In the genomic region with DNA sequence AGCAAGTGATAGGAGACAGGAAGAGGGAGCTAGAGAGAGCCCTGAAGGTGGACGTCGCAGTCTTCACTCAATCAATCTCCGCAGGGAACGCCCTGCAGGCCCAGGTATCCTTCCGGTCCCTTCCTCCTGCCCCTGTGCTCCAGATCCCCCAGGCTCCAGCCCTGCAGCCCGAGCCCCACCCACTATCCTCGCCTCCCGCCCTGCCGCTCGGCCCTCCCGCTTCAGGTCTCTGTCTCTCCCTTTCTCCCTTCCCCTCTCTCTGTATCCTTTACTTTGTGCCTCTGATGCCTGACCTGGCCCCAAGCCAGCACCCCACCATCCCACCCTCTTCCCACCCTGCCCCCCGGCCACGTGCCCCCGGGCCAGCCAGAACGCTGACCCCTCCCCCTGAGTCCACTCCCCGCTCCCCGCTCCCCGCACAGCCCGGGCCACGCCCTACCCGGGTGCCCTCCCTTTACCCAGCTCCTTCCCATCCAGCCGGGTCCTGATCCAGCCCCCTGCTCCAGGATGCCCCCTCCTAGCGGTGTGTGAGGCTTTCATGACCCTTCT, we compare ENCODE assay signal across 9 cellular contexts.
A peak's percentile ranks its signal among the peaks of the same experiment; 100 is the strongest.
DNase-seq lines count a peak whose midpoint lies in the region; ATAC-seq, FAIRE-seq and TF ChIP-seq lines count a peak whose summit lies in the region.
"Had no signal": no experiment of that assay in that cellular context is flagged by ENCODE, and none has a peak within 500 bp of the region (broad histone marks: within the 10 kb centered on the region; RNA-seq: fewer than 3 reads in every experiment).

No MANE protein-coding gene starts in this region.

- dilution Hi-C loops in keratinocyte (cut with MboI; ENCODE audit: extremely low pct_ligation_motif_present, low sequenced_read_pairs): no loop called here

- H3K4me1 ChIP-seq in MM.1S (ENCODE audit: low read length) (no peaks in the 10 kb centered on the region), keratinocyte (ENCODE audit: control insufficient read depth, extremely low read depth, insufficient read depth, low read length) (peaks cover 14% of the 10 kb centered on the region)

- H3K9me3 Mint-ChIP-seq in activated CD4-positive, alpha-beta T cell treated with anti-CD3 and anti-CD28 coated beads for 36 hours (ENCODE audit: low read depth): no peaks in the 10 kb centered on the region

- no peaks in the 10 kb centered on the region for H3K9me2 ChIP-seq in MM.1S (replicated peaks; ENCODE audit: insufficient read depth, low read length)

- H3K27ac Mint-ChIP-seq in activated CD4-positive, alpha-beta T cell treated with anti-CD3 and anti-CD28 coated beads for 36 hours: peak overlapping the region; percentile 55

- no peaks in the 10 kb centered on the region for H3K79me2 ChIP-seq in MM.1S (ENCODE audit: low read length)
- H3K79me2 ChIP-seq in keratinocyte (ENCODE audit: control insufficient read depth, insufficient read depth, low read length): no peaks in the 10 kb centered on the region

- H3K9ac ChIP-seq in MM.1S (ENCODE audit: low read length) (peak overlapping the region; percentile 49; the same call in 1 of the 2 replicates), keratinocyte (ENCODE audit: control insufficient read depth, extremely low read depth, insufficient read depth, low read length) (peak overlapping the region; percentile 83)

- H3K9me3 ChIP-seq in MM.1S (replicated peaks; ENCODE audit: insufficient read depth, low read length): no peaks in the 10 kb centered on the region
- no peaks in the 10 kb centered on the region for H3K9me3 ChIP-seq in keratinocyte (ENCODE audit: control insufficient read depth, low read depth, low read length)

- no peak for FAIRE-seq in keratinocyte (lab: Jason Lieb, UNC)
- FAIRE-seq: G401.6 had no signal

- H3K4me3 ChIP-seq in MM.1S (ENCODE audit: low read length) (peak overlapping the region; percentile 87), cardiac fibroblast (replicated peaks in 1 of 2; ENCODE audit: low read depth in 2 of 2, low read length in 2 of 2) (peak overlapping the region; percentile 73 to 79), keratinocyte (ENCODE audit: control insufficient read depth in 2 of 3, extremely low read depth in 1 of 3, insufficient read depth in 2 of 3, low read depth in 1 of 3, low read length in 3 of 3) (peak overlapping the region; percentile 33 to 83 (median 71))

- H2AFZ ChIP-seq in MM.1S (ENCODE audit: low read length) (peak overlapping the region; percentile 91), keratinocyte (ENCODE audit: control insufficient read depth, low read length) (peak overlapping the region; percentile 86)

- peak; percentile 49 for TF ChIP-seq CTCF in MM.1S (IDR thresholded peaks at IDR 0.05; ENCODE audit: low read length)
- peak; percentile 28 for TF ChIP-seq CTCF in cardiac fibroblast (IDR thresholded peaks at IDR 0.05; ENCODE audit: low read depth, low read length)
- TF ChIP-seq CTCF in keratinocyte (optimal IDR thresholded peaks at IDR 0.05 in 1 of 3, IDR thresholded peaks at IDR 0.05 in 1 of 3, conservative IDR thresholded peaks at IDR 0.05 in 1 of 3; ENCODE audit: extremely low read depth in 1 of 3, insufficient read depth in 2 of 3, low read length in 3 of 3): peak; percentile 24 to 47 (median 36)

- H3K27ac ChIP-seq in MM.1S (ENCODE audit: low read length) (no peak overlapping the region), keratinocyte (ENCODE audit: control insufficient read depth, insufficient read depth, low read length) (peak overlapping the region; percentile 72)

- H3K36me3 ChIP-seq in MM.1S (replicated peaks; ENCODE audit: insufficient read depth, low read length): no peaks in the 10 kb centered on the region
- H3K36me3 ChIP-seq in keratinocyte (ENCODE audit: control insufficient read depth in 2 of 2, extremely low read depth in 1 of 2, insufficient read depth in 2 of 2, low read length in 2 of 2): peaks cover 0 to 7% of the 10 kb centered on the region in 2 experiments

- H3K4me2 ChIP-seq in MM.1S (ENCODE audit: low read depth, low read length) (peak overlapping the region; percentile 85), keratinocyte (ENCODE audit: control insufficient read depth, extremely low read depth, insufficient read depth, low read depth, low read length) (peak overlapping the region; percentile 86)

- intact Hi-C loops in activated CD4-positive, alpha-beta T cell treated with anti-CD3 and anti-CD28 coated beads for 36 hours (cut with DNase I, micrococcal nuclease): loop anchor here (1.0 to 10.0 kb wide), 15 partner anchors 44 to 600 kb away; partner anchors contain the start of genes NRF1 (in 2 of the 2), AHCYL2 (in 1 of the 2), SMKR1 (in 1 of the 2) and STRIP2 (in 1 of the 2)

- CTCF ChIA-PET in activated CD4-positive, alpha-beta T cell treated with anti-CD3 and anti-CD28 coated beads for 36 hours (lab: Charles Lee): interaction anchor here (0.6 to 3.2 kb wide), 33 partner anchors 9 to 1481 kb away, joined by 3 to 26 read pairs (median 4); no protein-coding TSS in a partner anchor

- H3F3A ChIP-seq in MM.1S (ENCODE audit: insufficient read depth, low read length): peaks cover 12% of the 10 kb centered on the region; the same call in 1 of the 2 replicates

- DNase-seq in activated CD4-positive, alpha-beta T cell treated with anti-CD3 and anti-CD28 coated beads for 36 hours: peak; percentile 75
- no peak for DNase-seq in activated CD4-positive, alpha-beta T cell treated with anti-CD3 and anti-CD28 coated beads, Interleukin-2, amount 50 U/mL, for 4 hours
- DNase-seq in HCEC 1CT (peak; percentile 51), MM.1S (peak; percentile 80), SK-N-DZ (ENCODE audit: low spot score) (peak; percentile 82), cardiac fibroblast (ENCODE audit: low read depth in 2 of 2) (peak; percentile 35 to 43), keratinocyte (ENCODE audit: low read depth, low spot score) (no peak)
- peak; percentile 34 to 65 for DNase-seq in stimulated activated CD4-positive, alpha-beta T cell treated with anti-CD3 and anti-CD28 coated beads, Interleukin-2, amount 100 ng/mL, for 24 hours

- H3K4me3 Mint-ChIP-seq in activated CD4-positive, alpha-beta T cell treated with anti-CD3 and anti-CD28 coated beads for 36 hours: peak overlapping the region; percentile 86

- H3K4me1 Mint-ChIP-seq in activated CD4-positive, alpha-beta T cell treated with anti-CD3 and anti-CD28 coated beads for 36 hours: peaks cover 15% of the 10 kb centered on the region

- H3K36me3 Mint-ChIP-seq in activated CD4-positive, alpha-beta T cell treated with anti-CD3 and anti-CD28 coated beads for 36 hours (ENCODE audit: low read depth): no peaks in the 10 kb centered on the region

- peak; percentile 64 for ATAC-seq in activated CD4-positive, alpha-beta T cell treated with anti-CD3 and anti-CD28 coated beads for 36 hours

- no peaks in the 10 kb centered on the region for H3K27me3 ChIP-seq in MM.1S (replicated peaks; ENCODE audit: insufficient read depth, low read length)
- H3K27me3 ChIP-seq in keratinocyte (ENCODE audit: control insufficient read depth, extremely low read depth, insufficient read depth, low read length): no peaks in the 10 kb centered on the region

- H4K20me1 ChIP-seq in MM.1S (ENCODE audit: insufficient read depth, low read length): no peaks in the 10 kb centered on the region
- H4K20me1 ChIP-seq in keratinocyte (ENCODE audit: control insufficient read depth, extremely low read depth, insufficient read depth, low read length): no peaks in the 10 kb centered on the region

- no peaks in the 10 kb centered on the region for H3K27me3 Mint-ChIP-seq in activated CD4-positive, alpha-beta T cell treated with anti-CD3 and anti-CD28 coated beads for 36 hours

- no peaks in the 10 kb centered on the region for H3K9me1 ChIP-seq in keratinocyte (ENCODE audit: control insufficient read depth, extremely low read depth, insufficient read depth, low read length)

- POLR2A ChIA-PET in activated CD4-positive, alpha-beta T cell treated with anti-CD3 and anti-CD28 coated beads for 36 hours (lab: Charles Lee): interaction anchor here (0.7 kb wide), 1 partner anchor 55 kb away, joined by 3 read pairs; no protein-coding TSS in a partner anchor

Comparison
In these comparisons a context has a peak if more than half of its experiments do, and no peak if none do; other contexts are left out.
1. DNase-seq: peak in activated CD4-positive, alpha-beta T cell treated with anti-CD3 and anti-CD28 coated beads for 36 hours (single experiment), HCEC 1CT (single experiment), MM.1S (single experiment), SK-N-DZ (single experiment), cardiac fibroblast (2 of 2) and stimulated activated CD4-positive, alpha-beta T cell treated with anti-CD3 and anti-CD28 coated beads, Interleukin-2, amount 100 ng/mL, for 24 hours (2 of 2); none in activated CD4-positive, alpha-beta T cell treated with anti-CD3 and anti-CD28 coated beads, Interleukin-2, amount 50 U/mL, for 4 hours (0 of 2) and keratinocyte (single experiment).
2. Peak in every context shown above with its lines, with median percentiles within 50 percentile points of each other: H3K4me3 ChIP-seq and CTCF ChIP-seq.